ENCODE assay signal across 18 cellular contexts in genomic region chr3:109852283-109852682, GRCh38.
"Had no signal": no experiment of that assay in that cellular context is flagged by ENCODE, and none has a peak within 500 bp of the region (broad histone marks: within the 10 kb centered on the region; RNA-seq: fewer than 3 reads in every experiment).

No MANE protein-coding gene starts in this region.

- DNase-seq: activated CD4-positive, CD25-positive, alpha-beta regulatory T cell treated with anti-CD3 and anti-CD28 coated beads, Interleukin-2, amount 50 U/mL, for 72 hours; anterior cingulate cortex; brain microvascular endothelial cell; gastrocnemius medialis; head of caudate nucleus; SK-N-SH; stimulated activated CD4-positive, alpha-beta T cell treated with anti-CD3 and anti-CD28 coated beads, Interleukin-4, amount 100 ng/mL, for 24 hours; T-helper 9 cell; upper lobe of left lung had no signal

- H3K4me2 ChIP-seq: SK-N-SH, smooth muscle cell had no signal

- H3K4me1 Mint-ChIP-seq: nephron; stimulated activated memory B cell treated with anti-CD40 and anti-IgM and Interleukin-4, amounts not matched to agents 10 μg/mL and 1 μg/mL and 100 μg/mL, for 72 hours had no signal

- H3K27me3 Mint-ChIP-seq: stimulated activated memory B cell treated with anti-CD40 and anti-IgM and Interleukin-4, amounts not matched to agents 10 μg/mL and 1 μg/mL and 100 μg/mL, for 72 hours had no signal

- H3K9ac ChIP-seq: SK-N-SH had no signal

- H3K4me1 ChIP-seq: gastrocnemius medialis, upper lobe of left lung had no signal

- H3K27ac Mint-ChIP-seq: activated T-helper 1 cell treated with anti-CD3 and anti-CD28 coated beads, Interleukin-12 subunit alpha, Interleukin-12 subunit beta, Interleukin-2, Interleukin-4 antibody, amounts not matched to agents 30 ng/mL and 10 ng/mL and 1 ng/mL, durations not matched to agents 14 hours and 24 hours and 36 hours; nephron; stimulated activated memory B cell treated with anti-CD40 and anti-IgM and Interleukin-4, amounts not matched to agents 10 μg/mL and 1 μg/mL and 100 μg/mL, for 72 hours had no signal

- H3K27me3 ChIP-seq: brain microvascular endothelial cell, gastrocnemius medialis, upper lobe of left lung had no signal

- FAIRE-seq: keratinocyte had no signal

- H3K36me3 ChIP-seq: brain microvascular endothelial cell, gastrocnemius medialis, thoracic aorta, upper lobe of left lung had no signal

- ATAC-seq: gastrocnemius medialis; sciatic nerve; stimulated activated memory B cell treated with anti-CD40 and anti-IgM and Interleukin-4, amounts not matched to agents 10 μg/mL and 1 μg/mL and 100 μg/mL, for 72 hours had no signal

- H3K27ac ChIP-seq: brain microvascular endothelial cell, coronary artery, gastrocnemius medialis, thoracic aorta, upper lobe of left lung had no signal

- H3K4me3 ChIP-seq: coronary artery, gastrocnemius medialis, lung, smooth muscle cell, thoracic aorta, upper lobe of left lung had no signal

- H3K4me3 Mint-ChIP-seq: activated T-helper 1 cell treated with anti-CD3 and anti-CD28 coated beads, Interleukin-12 subunit alpha, Interleukin-12 subunit beta, Interleukin-2, Interleukin-4 antibody, amounts not matched to agents 30 ng/mL and 10 ng/mL and 1 ng/mL, durations not matched to agents 14 hours and 24 hours and 36 hours; nephron; stimulated activated memory B cell treated with anti-CD40 and anti-IgM and Interleukin-4, amounts not matched to agents 10 μg/mL and 1 μg/mL and 100 μg/mL, for 72 hours had no signal

- H3K36me3 Mint-ChIP-seq: stimulated activated memory B cell treated with anti-CD40 and anti-IgM and Interleukin-4, amounts not matched to agents 10 μg/mL and 1 μg/mL and 100 μg/mL, for 72 hours had no signal
